ENCODE assay signal across 8 cellular contexts in the genomic region with DNA sequence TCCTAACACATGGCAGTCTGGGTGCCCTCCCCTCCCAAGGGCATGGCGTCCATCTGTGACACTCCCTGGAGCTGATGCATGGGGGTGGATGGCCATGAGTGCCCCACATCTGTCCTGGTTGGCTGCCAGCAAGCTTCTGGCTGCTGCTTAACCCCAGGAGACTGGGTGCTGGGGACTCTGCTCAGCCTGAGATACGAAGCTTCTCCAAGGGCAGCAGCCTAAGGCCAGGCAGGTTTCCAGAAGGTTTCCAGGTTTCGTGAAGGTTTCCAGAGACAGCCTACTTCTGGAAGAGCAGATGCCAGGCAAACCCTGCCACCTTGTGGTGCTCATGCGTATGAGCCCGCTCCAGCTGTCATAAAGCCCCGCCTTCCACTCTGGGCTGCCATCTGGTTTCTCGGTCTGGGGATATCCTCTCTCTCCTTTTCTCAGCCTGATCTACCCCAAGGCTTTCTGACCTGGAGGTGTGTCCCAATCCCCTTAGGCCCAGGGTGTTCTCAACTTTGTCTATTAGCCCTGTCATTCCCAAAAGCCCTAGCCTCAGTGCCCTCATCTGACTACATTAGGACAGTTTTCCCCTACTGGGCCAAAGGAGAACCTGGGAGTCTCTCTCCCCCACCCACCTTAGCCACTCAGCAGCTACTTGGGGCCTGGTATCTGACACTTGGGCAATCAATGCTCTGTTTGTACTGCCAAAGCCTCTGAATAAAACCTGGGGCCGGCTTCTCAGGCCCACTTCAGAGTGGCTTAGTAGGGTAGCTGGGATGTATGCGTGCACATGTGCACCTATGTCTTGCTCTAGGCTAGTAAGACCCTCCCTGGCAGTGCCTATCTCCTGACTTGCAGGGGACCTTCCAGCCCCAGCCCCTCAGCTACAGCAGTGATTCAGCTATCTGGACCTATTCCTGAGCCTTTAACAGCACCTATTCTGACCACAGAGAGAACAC.
DNase-seq lines count a peak whose midpoint lies in the region; ATAC-seq and TF ChIP-seq lines count a peak whose summit lies in the region.

No MANE protein-coding gene starts in this region.

- DNase-seq in AG08395 (ENCODE audit: low spot score) (peak; percentile 87), NCI-H1092 treated with DMSO at 0.1 percent for 48 hours (lab: John Stamatoyannopoulos, UW) (peak; percentile 52), SW480 (ENCODE audit: low spot score) (peak; percentile 62), cardiac fibroblast (ENCODE audit: low read depth in 2 of 2) (peak; percentile 77 to 82), kidney tubule cell (ENCODE audit: low spot score) (peak; percentile 75)
- peak; percentile 2 for DNase-seq in stimulated activated CD8-positive, alpha-beta memory T cell treated with anti-CD3 and anti-CD28 coated beads, Interleukin-12 subunit alpha, Interleukin-12 subunit beta, amount 100 ng/mL, for 24 hours (ENCODE audit: extremely low read depth)

- TF ChIP-seq CTCF in cardiac fibroblast (IDR thresholded peaks at IDR 0.05; ENCODE audit: low read depth, low read length) = peak; percentile 81

- no peak for TF ChIP-seq POLR2A in GM18505 (IDR thresholded peaks at IDR 0.05; ENCODE audit: borderline replicate concordance, extremely low read depth, insufficient read depth, insufficient read length)

- no peak overlapping the region for H3K4me3 ChIP-seq in cardiac fibroblast (replicated peaks in 1 of 2; ENCODE audit: low read depth in 2 of 2, low read length in 2 of 2)

- peak; percentile 91 for ATAC-seq in GM18505 (IDR thresholded peaks at IDR 0.05; ENCODE audit: unreplicated experiment)
- ATAC-seq in HG02840 (IDR thresholded peaks at IDR 0.05; ENCODE audit: low FRiP score, unreplicated experiment) = peak; percentile 62

Comparison
In these comparisons a context has a peak if more than half of its experiments do, and no peak if none do; other contexts are left out.
1. DNase-seq: peak in every context shown above with its lines; median percentile 87 in AG08395; 80 in cardiac fibroblast; 75 in kidney tubule cell; 62 in SW480; 52 in NCI-H1092 treated with DMSO at 0.1 percent for 48 hours; 2 in stimulated activated CD8-positive, alpha-beta memory T cell treated with anti-CD3 and anti-CD28 coated beads, Interleukin-12 subunit alpha, Interleukin-12 subunit beta, amount 100 ng/mL, for 24 hours.